19 cellular contexts compared by ENCODE assay signal in genomic region chrX:149370097-149370496, GRCh38.
"Had no signal": no experiment of that assay in that cellular context is flagged by ENCODE, and none has a peak within 500 bp of the region (broad histone marks: within the 10 kb centered on the region; RNA-seq: fewer than 3 reads in every experiment).

No MANE protein-coding gene starts in this region.

- H3K27ac ChIP-seq: coronary artery, esophagus squamous epithelium, gastrocnemius medialis, neural progenitor cell, tibial artery had no signal

- H3K36me3 ChIP-seq: esophagus squamous epithelium, gastrocnemius medialis, neural progenitor cell, tibial artery had no signal

- H3K4me2 ChIP-seq: neural progenitor cell had no signal

- H2AFZ ChIP-seq: neural progenitor cell had no signal

- H3K9ac ChIP-seq: neural progenitor cell had no signal

- H3K27me3 ChIP-seq: esophagus squamous epithelium, gastrocnemius medialis, neural progenitor cell, tibial artery had no signal

- DNase-seq: activated CD4-positive, alpha-beta T cell treated with anti-CD3 and anti-CD28 coated beads for 1 hour; activated CD4-positive, alpha-beta T cell treated with anti-CD3 and anti-CD28 coated beads, Interleukin-2, amount 50 U/mL, for 1 hour; activated CD8-positive, alpha-beta T cell treated with anti-CD3 and anti-CD28 coated beads, Interleukin-2, amount 10 ng/mL, durations not matched to agents 7 days and 5 days; activated gamma-delta T cell; aorta; endodermal cell; esophagus squamous epithelium; gastrocnemius medialis; hippocampal formation; mucosa of descending colon; naive thymus-derived CD4-positive, alpha-beta T cell; posterior cingulate gyrus; retina; stimulated activated CD4-positive, alpha-beta T cell treated with anti-CD3 and anti-CD28 coated beads, Interleukin-4, amount 100 ng/mL, for 24 hours; stimulated activated naive CD4-positive, alpha-beta T cell treated with Interleukin-2 at 50 U/mL for 16 hours; T-helper 9 cell; tibial artery had no signal

- H3K9me3 ChIP-seq: esophagus squamous epithelium, gastrocnemius medialis, mucosa of descending colon, tibial artery had no signal

- H3K4me3 ChIP-seq: coronary artery, esophagus squamous epithelium, gastrocnemius medialis, mucosa of descending colon, neural progenitor cell, tibial artery had no signal

- H3K4me1 ChIP-seq: esophagus squamous epithelium, gastrocnemius medialis, neural progenitor cell, tibial artery had no signal
